Comparison of ENCODE assay signal across 8 cellular contexts in the genomic region with DNA sequence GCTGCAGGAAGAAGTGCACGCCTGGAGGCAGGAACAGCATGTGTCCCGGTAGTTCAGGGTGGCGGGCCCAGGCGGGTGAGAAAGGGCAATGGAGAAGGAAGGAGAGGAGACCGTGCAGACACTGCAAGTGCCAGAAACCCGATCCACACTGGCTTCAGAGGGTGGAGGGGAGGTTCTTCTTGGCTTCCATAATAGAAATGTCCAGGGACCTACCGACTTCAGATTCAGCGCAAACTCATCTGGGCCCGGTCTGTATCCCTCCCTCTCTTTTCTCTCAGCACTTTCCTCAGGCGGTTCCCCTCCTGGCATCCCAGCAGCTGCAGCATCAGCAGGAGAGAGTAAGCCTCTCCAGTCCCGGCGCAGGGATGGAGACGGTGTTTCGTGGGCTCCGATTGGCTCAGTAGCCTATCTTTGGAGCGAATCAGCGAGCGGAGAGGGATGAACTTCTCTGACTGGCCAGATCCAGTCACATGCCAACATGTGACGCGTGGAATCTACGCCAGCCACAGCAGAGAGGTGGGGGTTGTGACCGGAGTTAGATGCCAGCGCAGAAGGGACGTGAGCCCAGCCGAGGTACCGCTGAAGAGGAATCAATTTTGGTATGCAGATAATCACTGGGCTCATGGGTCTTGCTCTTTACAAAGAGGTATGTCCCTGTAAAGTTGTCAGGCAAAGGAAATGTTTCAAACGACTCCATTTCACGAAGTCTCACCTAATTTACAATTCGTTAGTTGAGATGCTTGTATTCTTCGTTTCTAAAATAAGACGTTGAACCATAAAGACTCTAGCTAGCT. TPM values are rescaled to one million over a fixed set of nuclear protein-coding genes. Genes with fewer than 3 reads are reported as not detected.
DNase-seq lines count a peak whose midpoint lies in the region; ATAC-seq and TF ChIP-seq lines count a peak whose summit lies in the region.

No MANE protein-coding gene starts in this region.

- peak overlapping the region; percentile 75 for H3K4me3 ChIP-seq in epithelial cell of proximal tubule (ENCODE audit: low read depth, low read length)
- peak overlapping the region; percentile 7 for H3K4me3 ChIP-seq in mucosa of descending colon

- ATAC-seq in GM21576 (IDR thresholded peaks at IDR 0.05; ENCODE audit: unreplicated experiment) (peak; percentile 66), mucosa of descending colon (peak; percentile 87)

- no peak for TF ChIP-seq CTCF in epithelial cell of proximal tubule (conservative IDR thresholded peaks at IDR 0.05; ENCODE audit: low read depth, low read length)
- TF ChIP-seq CTCF in mucosa of descending colon (IDR thresholded peaks at IDR 0.05): no peak

- peaks cover 16% of the 10 kb centered on the region for H3K4me1 ChIP-seq in mucosa of descending colon (ENCODE audit: low read depth)

- H3K36me3 Mint-ChIP-seq in IgD-negative memory B cell: no peaks in the 10 kb centered on the region

- H3K27ac Mint-ChIP-seq in IgD-negative memory B cell: peak overlapping the region; percentile 62 to 94 (median 73)

- H3K9me3 Mint-ChIP-seq in IgD-negative memory B cell: no peaks in the 10 kb centered on the region

- intact Hi-C loops in mucosa of descending colon (cut with DNase I, micrococcal nuclease): no loop called here

- no peaks in the 10 kb centered on the region for H3K9me3 ChIP-seq in mucosa of descending colon

- H3K27me3 Mint-ChIP-seq in IgD-negative memory B cell: no peaks in the 10 kb centered on the region

- peak; percentile 67 for DNase-seq in DMS153 (lab: John Stamatoyannopoulos, UW)
- DNase-seq in OCI-M1 (lab: John Stamatoyannopoulos, UW): peak; percentile 93
- DNase-seq in activated T-cell treated with anti-CD3 and anti-CD28 coated beads for 48 hours (ENCODE audit: low read depth): peak; percentile 78
- peak; percentile 71 for DNase-seq in epithelial cell of proximal tubule (ENCODE audit: low read depth)
- peak; percentile 90 to 93 (median 92) for DNase-seq in mucosa of descending colon
- peak; percentile 73 to 78 for DNase-seq in stimulated activated CD8-positive, alpha-beta memory T cell treated with anti-CD3 and anti-CD28 coated beads, Interleukin-4, amount 100 ng/mL, for 1 hour (ENCODE audit: low read depth in 2 of 2, low spot score in 1 of 2)

- H3K4me1 Mint-ChIP-seq in IgD-negative memory B cell: peaks cover 33 to 39% (median 38%) of the 10 kb centered on the region in 3 donors

- H3K36me3 ChIP-seq in mucosa of descending colon (ENCODE audit: low read depth): no peaks in the 10 kb centered on the region

- H3K4me3 Mint-ChIP-seq in IgD-negative memory B cell: peak overlapping the region; percentile 81 to 98 (median 97)

RNA-seq across cellular contexts. Expression of gene PRPSAP2, which starts 1.9 kb away (rescaled TPM):
- polyA plus RNA-seq in IgD-negative memory B cell: 37.7 TPM
- total RNA-seq in epithelial cell of proximal tubule (20.5 and 30.2 TPM in 2 replicates), mucosa of descending colon (10 to 100 TPM; 32.6 to 42.1 (median 35.0) TPM)

Comparison
In these comparisons a context has a peak if more than half of its experiments do, and no peak if none do; other contexts are left out.
1. Peak in every context shown above with its lines: DNase-seq, ATAC-seq and H3K4me3 ChIP-seq.